In genomic region chr3:52036222-52036694, GRCh38 we compare ENCODE assay signal across 15 cellular contexts. TPM values are rescaled to one million over a fixed set of nuclear protein-coding genes. Genes with fewer than 3 reads are reported as not detected.
DNase-seq lines count a peak whose midpoint lies in the region; ATAC-seq and TF ChIP-seq lines count a peak whose summit lies in the region.
"Had no signal": no experiment of that assay in that cellular context is flagged by ENCODE, and none has a peak within 500 bp of the region (broad histone marks: within the 10 kb centered on the region; RNA-seq: fewer than 3 reads in every experiment).

No MANE protein-coding gene starts in this region.

- H3K4me3 Mint-ChIP-seq in Caco-2 (ENCODE audit: unreplicated experiment) = no peak overlapping the region
- H3K4me3 Mint-ChIP-seq: activated CD4-positive, alpha-beta memory T cell treated with anti-CD3 and anti-CD28 coated beads for 36 hours; naive thymus-derived CD4-positive, alpha-beta T cell; T-helper 2 cell treated with Interferon-gamma antibody and Interleukin-4, amounts not matched to agents 5 μg/mL and 100 μg/mL, for 36 hours had no signal

- H3K4me3 ChIP-seq in GM12865 (ENCODE audit: low read depth, low read length) (no peak overlapping the region), OCI-LY3 (ENCODE audit: low read length) (peak overlapping the region; percentile 6), Caco-2 (ENCODE audit: low read depth, low read length) (no peak overlapping the region)
- H3K4me3 ChIP-seq: body of pancreas had no signal

- H3K79me2 ChIP-seq in OCI-LY3 (ENCODE audit: low read length) = no peaks in the 10 kb centered on the region

- ATAC-seq in GM19043 (IDR thresholded peaks at IDR 0.05; ENCODE audit: low read depth, unreplicated experiment) (peak; percentile 54), HG02759 (IDR thresholded peaks at IDR 0.05; ENCODE audit: unreplicated experiment) (peak; percentile 74), HG02870 (IDR thresholded peaks at IDR 0.05; ENCODE audit: unreplicated experiment) (no peak)
- ATAC-seq: body of pancreas had no signal

- H3K4me1 ChIP-seq in OCI-LY3 (ENCODE audit: low read length) = peaks cover 35% of the 10 kb centered on the region
- H3K4me1 ChIP-seq in Caco-2 = peaks cover 13% of the 10 kb centered on the region; the same call in 1 of the 2 replicates

- no peaks in the 10 kb centered on the region for H3K4me1 Mint-ChIP-seq in Caco-2 (ENCODE audit: low read depth, unreplicated experiment)

- H3K27ac Mint-ChIP-seq in Caco-2 (ENCODE audit: unreplicated experiment) = no peak overlapping the region
- H3K27ac Mint-ChIP-seq: activated CD4-positive, alpha-beta memory T cell treated with anti-CD3 and anti-CD28 coated beads for 36 hours; T-helper 2 cell treated with Interferon-gamma antibody and Interleukin-4, amounts not matched to agents 5 μg/mL and 100 μg/mL, for 36 hours had no signal

- no peaks in the 10 kb centered on the region for H4K20me1 ChIP-seq in OCI-LY3 (ENCODE audit: insufficient read depth, low read length)

- peak overlapping the region; percentile 1; the same call in 1 of the 2 replicates for H3K9ac ChIP-seq in OCI-LY3 (ENCODE audit: low read length)

- H3K36me3 Mint-ChIP-seq in Caco-2 (ENCODE audit: insufficient read depth, unreplicated experiment) = no peaks in the 10 kb centered on the region
- H3K36me3 Mint-ChIP-seq: activated CD4-positive, alpha-beta memory T cell treated with anti-CD3 and anti-CD28 coated beads for 36 hours; naive thymus-derived CD4-positive, alpha-beta T cell had no signal

- H3K9me3 Mint-ChIP-seq in Caco-2 (ENCODE audit: unreplicated experiment) = no peaks in the 10 kb centered on the region
- H3K9me3 Mint-ChIP-seq: activated CD4-positive, alpha-beta memory T cell treated with anti-CD3 and anti-CD28 coated beads for 36 hours; naive thymus-derived CD4-positive, alpha-beta T cell; T-helper 2 cell treated with Interferon-gamma antibody and Interleukin-4, amounts not matched to agents 5 μg/mL and 100 μg/mL, for 36 hours had no signal

- H3K36me3 ChIP-seq in OCI-LY3 (replicated peaks; ENCODE audit: low read depth, low read length) (no peaks in the 10 kb centered on the region), Caco-2 (ENCODE audit: control insufficient read depth, insufficient read depth, low read length) (no peaks in the 10 kb centered on the region)

- no peak overlapping the region for H2AFZ ChIP-seq in OCI-LY3 (ENCODE audit: low read depth, low read length)

- POLR2A ChIA-PET in Caco-2 (lab: Charles Lee) = no interaction called here

- DNase-seq in GM12865 (ENCODE audit: low read depth) = peak; percentile 81
- DNase-seq in Caco-2 = no peak
- DNase-seq in T1000 (lab: John Stamatoyannopoulos, UW) = no peak
- no peak for DNase-seq in AML-193 (lab: John Stamatoyannopoulos, UW)
- DNase-seq: activated CD4-positive, alpha-beta memory T cell treated with anti-CD3 and anti-CD28 coated beads for 36 hours; activated effector memory CD4-positive, alpha-beta T cell treated with anti-CD3 and anti-CD28 coated beads, Interleukin-2, amount 50 U/mL, for 16 hours; body of pancreas; MV-4-11; stimulated activated CD4-positive, alpha-beta T cell treated with anti-CD3 and anti-CD28 coated beads, Interleukin-4, amount 100 ng/mL, for 4 hours had no signal

- no peaks in the 10 kb centered on the region for H3K9me3 ChIP-seq in OCI-LY3 (ENCODE audit: insufficient read depth, low read length)
- H3K9me3 ChIP-seq in Caco-2 = no peaks in the 10 kb centered on the region
- H3K9me3 ChIP-seq: body of pancreas had no signal

- peak overlapping the region; percentile 52 for H3K4me2 ChIP-seq in OCI-LY3 (ENCODE audit: low read length)

- H3K27me3 ChIP-seq in OCI-LY3 (ENCODE audit: low read depth, low read length) (peaks cover 31% of the 10 kb centered on the region), Caco-2 (replicated peaks; ENCODE audit: control insufficient read depth, insufficient read depth, low read length) (no peaks in the 10 kb centered on the region)
- H3K27me3 ChIP-seq: body of pancreas had no signal

- no peaks in the 10 kb centered on the region for H3K27me3 Mint-ChIP-seq in Caco-2 (ENCODE audit: insufficient read depth, unreplicated experiment)
- H3K27me3 Mint-ChIP-seq: activated CD4-positive, alpha-beta memory T cell treated with anti-CD3 and anti-CD28 coated beads for 36 hours had no signal

- CTCF ChIA-PET in Caco-2 (lab: Charles Lee) = interaction anchor here (0.7 to 1.3 kb wide), 5 partner anchors 17 to 183 kb away, joined by 3 to 4 read pairs (median 3); partner anchors contain the start of gene DUSP7

- H3K27ac ChIP-seq in OCI-LY3 (ENCODE audit: low read length) = no peak overlapping the region
- H3K27ac ChIP-seq: body of pancreas had no signal

- intact Hi-C loops in Caco-2 (cut with micrococcal nuclease; ENCODE audit: unreplicated experiment) = no loop called here

- BruUV-seq in Caco-2 (replicated peaks; lab: Mats Ljungman, UMichigan) = no TSS peak

- TF ChIP-seq CTCF in GM12865 (IDR thresholded peaks at IDR 0.05; ENCODE audit: insufficient read depth, low read depth, low read length, missing control alignments) (no peak), OCI-LY3 (IDR thresholded peaks at IDR 0.05; ENCODE audit: low read depth, low read length) (no peak), Caco-2 (IDR thresholded peaks at IDR 0.05; ENCODE audit: insufficient read depth in 1 of 2, low read depth in 1 of 2, low read length in 1 of 2, severe bottlenecking in 1 of 2, unreplicated experiment in 1 of 2) (no peak)

RNA-seq across cellular contexts. Expression of gene DUSP7, which starts 20.1 kb away (rescaled TPM):
- 8.4 and 9.9 TPM in 2 replicates for total RNA-seq in Caco-2 (2022)

RNA-seq across cellular contexts. Expression of gene RPL29, which starts 40.6 kb away (rescaled TPM):
- total RNA-seq in Caco-2 (2022) = 976 and 995 TPM in 2 replicates

RNA-seq across cellular contexts. Expression of gene ACY1, which starts 52.9 kb away (rescaled TPM):
- total RNA-seq in Caco-2 (2022) = 62.4 and 67.9 TPM in 2 replicates
